11 cellular contexts compared by ENCODE assay signal in genomic region chr2:43524180-43524965, GRCh38.
DNase-seq lines count a peak whose midpoint lies in the region; ATAC-seq and TF ChIP-seq lines count a peak whose summit lies in the region.
"Had no signal": no experiment of that assay in that cellular context is flagged by ENCODE, and none has a peak within 500 bp of the region (broad histone marks: within the 10 kb centered on the region; RNA-seq: fewer than 3 reads in every experiment).

No MANE protein-coding gene starts in this region.

- H3K4me1 Mint-ChIP-seq in activated naive CD8-positive, alpha-beta T cell treated with anti-CD3 and anti-CD28 coated beads, Interleukin-2, amount 50 U/mL, for 24 hours = peaks cover 8% of the 10 kb centered on the region
- peaks cover 4% of the 10 kb centered on the region for H3K4me1 Mint-ChIP-seq in activated naive CD8-positive, alpha-beta T cell treated with anti-CD3 and anti-CD28 coated beads for 36 hours

- H3K27ac ChIP-seq in SK-N-SH (ENCODE audit: low read depth in 2 of 2, low read length in 1 of 2) (no peak overlapping the region), gastroesophageal sphincter (peak overlapping the region; percentile 18 to 70 (median 36)), transverse colon (peak overlapping the region; percentile 34 to 75 (median 64))
- H3K27ac ChIP-seq: right lobe of liver had no signal

- H3K36me3 ChIP-seq in H7 (replicated peaks; ENCODE audit: control insufficient read depth, insufficient read depth, low read length) (no peaks in the 10 kb centered on the region; the same call in 1 of the 2 replicates), SK-N-SH (replicated peaks in 1 of 2; ENCODE audit: control insufficient read depth in 1 of 2, insufficient read depth in 2 of 2, low read length in 1 of 2) (peaks cover 19 to 21% of the 10 kb centered on the region in 2 experiments), gastroesophageal sphincter (peaks cover 0 to 6% of the 10 kb centered on the region in 2 donors), transverse colon (no peaks in the 10 kb centered on the region)
- H3K36me3 ChIP-seq: right lobe of liver had no signal

- peak; percentile 55 for TF ChIP-seq CTCF in SK-N-SH (IDR thresholded peaks at IDR 0.05)
- peak in 3 of 4 experiments; percentile 43 to 72 (median 51) for TF ChIP-seq CTCF in gastroesophageal sphincter (IDR thresholded peaks at IDR 0.05)
- peak; percentile 37 to 59 (median 47) for TF ChIP-seq CTCF in transverse colon (IDR thresholded peaks at IDR 0.05)

- H3K9ac ChIP-seq in SK-N-SH = no peak overlapping the region

- no peak for TF ChIP-seq RAD21 in SK-N-SH (IDR thresholded peaks at IDR 0.05; ENCODE audit: low read length)

- H3K79me2 ChIP-seq in SK-N-SH (ENCODE audit: insufficient read depth) = no peaks in the 10 kb centered on the region; the same call in 1 of the 2 replicates

- H3K9me2 ChIP-seq in SK-N-SH = no peaks in the 10 kb centered on the region

- H3F3A ChIP-seq in SK-N-SH (replicated peaks; ENCODE audit: insufficient read depth) = peaks cover 13% of the 10 kb centered on the region

- DNase-seq in H7 (peak; percentile 4), SK-N-SH (no peak), transverse colon (no peak)
- DNase-seq in activated naive CD8-positive, alpha-beta T cell treated with anti-CD3 and anti-CD28 coated beads, Interleukin-2, amount 50 U/mL, for 24 hours = no peak
- DNase-seq in activated naive CD8-positive, alpha-beta T cell treated with anti-CD3 and anti-CD28 coated beads for 36 hours = no peak
- DNase-seq: activated effector memory CD4-positive, alpha-beta T cell treated with Interleukin-2 at 50 U/mL for 16 hours; head of caudate nucleus; right lobe of liver had no signal

- no peak for TF ChIP-seq POLR2A in gastroesophageal sphincter (IDR thresholded peaks at IDR 0.05)
- TF ChIP-seq POLR2A in transverse colon (IDR thresholded peaks at IDR 0.05) = no peak

- intact Hi-C loops in transverse colon (cut with DNase I; ENCODE audit: low total_unique reads) = no loop called here

- 92% methylated on average over 3 of the region's 3 CpGs for WGBS in SK-N-SH (ENCODE audit: low lambda C conversion rate)
- WGBS in gastroesophageal sphincter (ENCODE audit: low coverage in 1 of 2), 2 donors = 58 to 87% methylated on average over 3 of the region's 3 CpGs
- 76 to 77% methylated on average over 3 of the region's 3 CpGs for WGBS in transverse colon (ENCODE audit: low coverage in 1 of 2), 2 donors

- in situ Hi-C loops in transverse colon (cut with MboI; ENCODE audit: low pct_ligation_motif_present in 1 of 4, low pct_unique_long_range_greater_than_20kb in 1 of 4, low sequenced_read_pairs in 3 of 4) = no loop called here

- ATAC-seq in gastroesophageal sphincter (peak; percentile 41), HG03097 (IDR thresholded peaks at IDR 0.05; ENCODE audit: low FRiP score, unreplicated experiment) (no peak)
- ATAC-seq in activated naive CD8-positive, alpha-beta T cell treated with anti-CD3 and anti-CD28 coated beads, Interleukin-2, amount 50 U/mL, for 24 hours = no peak

- TF ChIP-seq EP300 in SK-N-SH (IDR thresholded peaks at IDR 0.05; ENCODE audit: borderline replicate concordance in 1 of 2, low read depth in 1 of 2, low read length in 1 of 2) (no peak), gastroesophageal sphincter (IDR thresholded peaks at IDR 0.05) (no peak), transverse colon (IDR thresholded peaks at IDR 0.05; ENCODE audit: low read depth) (no peak)

- H3K27ac Mint-ChIP-seq in activated naive CD8-positive, alpha-beta T cell treated with anti-CD3 and anti-CD28 coated beads, Interleukin-2, amount 50 U/mL, for 24 hours = no peak overlapping the region
- H3K27ac Mint-ChIP-seq in activated naive CD8-positive, alpha-beta T cell treated with anti-CD3 and anti-CD28 coated beads for 36 hours = no peak overlapping the region
- H3K27ac Mint-ChIP-seq: stimulated activated naive CD8-positive, alpha-beta T cell treated with anti-CD3 and anti-CD28 coated beads, Interleukin-15, Interleukin-2, amounts not matched to agents 100 ng/mL and 50 ng/mL, for 24 hours had no signal

- H3K27me3 ChIP-seq in H7 (ENCODE audit: control insufficient read depth, insufficient read depth, low read length) (no peaks in the 10 kb centered on the region), SK-N-SH (ENCODE audit: insufficient read depth) (no peaks in the 10 kb centered on the region), gastroesophageal sphincter (no peaks in the 10 kb centered on the region), transverse colon (no peaks in the 10 kb centered on the region)
- H3K27me3 ChIP-seq: right lobe of liver had no signal

- H3K4me1 ChIP-seq in SK-N-SH (ENCODE audit: control insufficient read depth in 1 of 2, insufficient read depth in 2 of 2, low read depth in 1 of 2, low read length in 1 of 2) = peaks cover 3 to 10% of the 10 kb centered on the region in 2 experiments; a peak in 3 of 4 replicates
- peaks cover 11 to 57% (median 15%) of the 10 kb centered on the region in 3 donors for H3K4me1 ChIP-seq in gastroesophageal sphincter
- peaks cover 3 to 23% (median 8%) of the 10 kb centered on the region in 4 donors for H3K4me1 ChIP-seq in transverse colon

- no peak overlapping the region for H3K4me2 ChIP-seq in SK-N-SH

- no peak overlapping the region for H3K4me3 ChIP-seq in H7 (ENCODE audit: insufficient read depth, low read depth, low read length)
- H3K4me3 ChIP-seq in SK-N-SH (ENCODE audit: low read depth in 2 of 2, low read length in 1 of 2) = no peak overlapping the region
- no peak overlapping the region for H3K4me3 ChIP-seq in gastroesophageal sphincter
- no peak overlapping the region for H3K4me3 ChIP-seq in transverse colon
- H3K4me3 ChIP-seq: right lobe of liver had no signal

- POLR2A ChIA-PET in SK-N-SH (lab: Yijun Ruan, JAX) = no interaction called here

- H3K9me3 ChIP-seq in SK-N-SH (no peaks in the 10 kb centered on the region), gastroesophageal sphincter (peaks cover 0 to 4% (median 0%) of the 10 kb centered on the region in 3 donors), transverse colon (no peaks in the 10 kb centered on the region)
- H3K9me3 ChIP-seq: right lobe of liver had no signal

- peaks cover 33% of the 10 kb centered on the region for H3K36me3 Mint-ChIP-seq in activated naive CD8-positive, alpha-beta T cell treated with anti-CD3 and anti-CD28 coated beads, Interleukin-2, amount 50 U/mL, for 24 hours (ENCODE audit: low read depth)
- H3K36me3 Mint-ChIP-seq in activated naive CD8-positive, alpha-beta T cell treated with anti-CD3 and anti-CD28 coated beads for 36 hours = peaks cover 30% of the 10 kb centered on the region

- peaks cover 13% of the 10 kb centered on the region for H3K9me3 Mint-ChIP-seq in activated naive CD8-positive, alpha-beta T cell treated with anti-CD3 and anti-CD28 coated beads, Interleukin-2, amount 50 U/mL, for 24 hours
- peaks cover 9% of the 10 kb centered on the region for H3K9me3 Mint-ChIP-seq in activated naive CD8-positive, alpha-beta T cell treated with anti-CD3 and anti-CD28 coated beads for 36 hours

- CTCF ChIA-PET in SK-N-SH (lab: Yijun Ruan, JAX) = interaction anchor here (1.7 to 2.0 kb wide), 4 partner anchors 13 to 40 kb away, joined by 5 to 7 read pairs (median 6); no protein-coding TSS in a partner anchor

- no peak overlapping the region for H2AFZ ChIP-seq in SK-N-SH (ENCODE audit: low read depth)

- H3K4me3 Mint-ChIP-seq in activated naive CD8-positive, alpha-beta T cell treated with anti-CD3 and anti-CD28 coated beads, Interleukin-2, amount 50 U/mL, for 24 hours = no peak overlapping the region
- no peak overlapping the region for H3K4me3 Mint-ChIP-seq in activated naive CD8-positive, alpha-beta T cell treated with anti-CD3 and anti-CD28 coated beads for 36 hours
- H3K4me3 Mint-ChIP-seq: stimulated activated naive CD8-positive, alpha-beta T cell treated with anti-CD3 and anti-CD28 coated beads, Interleukin-15, Interleukin-2, amounts not matched to agents 100 ng/mL and 50 ng/mL, for 24 hours had no signal

- H4K20me1 ChIP-seq in SK-N-SH (ENCODE audit: insufficient read depth) = no peaks in the 10 kb centered on the region

- H3K27me3 Mint-ChIP-seq in activated naive CD8-positive, alpha-beta T cell treated with anti-CD3 and anti-CD28 coated beads, Interleukin-2, amount 50 U/mL, for 24 hours = no peaks in the 10 kb centered on the region
- H3K27me3 Mint-ChIP-seq in activated naive CD8-positive, alpha-beta T cell treated with anti-CD3 and anti-CD28 coated beads for 36 hours = no peaks in the 10 kb centered on the region
- H3K27me3 Mint-ChIP-seq: stimulated activated naive CD8-positive, alpha-beta T cell treated with anti-CD3 and anti-CD28 coated beads, Interleukin-15, Interleukin-2, amounts not matched to agents 100 ng/mL and 50 ng/mL, for 24 hours had no signal

TF ChIP-seq in SK-N-SH, 30 proteins besides CTCF, POLR2A, EP300 and RAD21:
- TF ChIP-seq TAF1 (IDR thresholded peaks at IDR 0.05; ENCODE audit: borderline replicate concordance, low read depth, low read length) (0 out of 2 replicates have a peak, but pooled peaks have one; percentile 12), GABPA (IDR thresholded peaks at IDR 0.05; ENCODE audit: low read depth) (no peak)
TF ChIP-seq in SK-N-SH: peak in this region for 1.

Comparison
In these comparisons a context has a peak if more than half of its experiments do, and no peak if none do; other contexts are left out.
1. H3K27ac ChIP-seq: peak in gastroesophageal sphincter (4 of 4) and transverse colon (4 of 4); none in SK-N-SH (0 of 2).
2. Peak in every context shown above with its lines, with median percentiles within 50 percentile points of each other: CTCF ChIP-seq.